ENCODE assay signal across 8 cellular contexts in the genomic region with DNA sequence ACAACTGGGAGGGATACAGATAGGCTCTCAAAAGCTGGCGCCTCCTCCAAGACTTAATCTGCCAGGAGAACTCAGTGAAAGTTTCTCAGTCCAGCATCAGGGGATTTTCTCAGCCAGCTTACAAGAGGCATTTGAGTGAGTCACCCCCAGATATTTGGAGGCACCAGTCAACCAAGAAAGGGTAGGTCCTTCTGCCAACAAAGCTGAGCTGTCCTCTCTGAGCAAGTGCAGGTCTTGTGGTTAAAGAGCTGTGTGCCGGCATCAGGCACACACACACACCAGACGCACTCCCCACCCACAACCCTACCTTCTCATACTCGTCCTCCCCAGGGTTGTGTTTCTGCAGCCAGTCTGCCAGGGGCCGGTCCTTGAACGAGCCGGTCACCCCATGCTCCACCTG. TPM values are rescaled to one million over a fixed set of nuclear protein-coding genes. Genes with fewer than 3 reads are reported as not detected.
DNase-seq lines count a peak whose midpoint lies in the region; ATAC-seq and TF ChIP-seq lines count a peak whose summit lies in the region.

No MANE protein-coding gene starts in this region.

- H3K4me1 ChIP-seq in lung (ENCODE audit: control insufficient read depth in 2 of 2, insufficient read depth in 2 of 2, low read length in 2 of 2) (peaks cover 0 to 9% of the 10 kb centered on the region in 2 donors), MM.1S (ENCODE audit: low read length) (no peaks in the 10 kb centered on the region)

- peak overlapping the region; percentile 3 to 82 for H3K27ac ChIP-seq in lung (ENCODE audit: low read depth in 1 of 2, low read length in 1 of 2)
- no peak overlapping the region for H3K27ac ChIP-seq in MM.1S (ENCODE audit: low read length)

- H3K9me3 ChIP-seq in lung (ENCODE audit: control insufficient read depth in 2 of 2, insufficient read depth in 1 of 2, low read length in 1 of 2) (peaks cover 0 to 2% of the 10 kb centered on the region in 2 donors), MM.1S (replicated peaks; ENCODE audit: insufficient read depth, low read length) (no peaks in the 10 kb centered on the region)

- H3K4me3 ChIP-seq in astrocyte of the cerebellum (ENCODE audit: low read depth, low read length) (no peak overlapping the region), lung (no peak overlapping the region), MM.1S (ENCODE audit: low read length) (no peak overlapping the region)

- H4K20me1 ChIP-seq in MM.1S (ENCODE audit: insufficient read depth, low read length), result no peaks in the 10 kb centered on the region

- H3F3A ChIP-seq in MM.1S (ENCODE audit: insufficient read depth, low read length), result no peaks in the 10 kb centered on the region

- no peak overlapping the region for H2AFZ ChIP-seq in MM.1S (ENCODE audit: low read length)

- H3K79me2 ChIP-seq in MM.1S (ENCODE audit: low read length), result no peaks in the 10 kb centered on the region

- in situ Hi-C loops in astrocyte of the cerebellum (cut with HindIII; ENCODE audit: low sequenced_read_pairs), result no loop called here

- H3K36me3 ChIP-seq in lung (ENCODE audit: control insufficient read depth in 2 of 2, insufficient read depth in 2 of 2, low read length in 2 of 2) (peaks cover 4 to 40% of the 10 kb centered on the region in 2 donors), MM.1S (replicated peaks; ENCODE audit: insufficient read depth, low read length) (no peaks in the 10 kb centered on the region)

- TF ChIP-seq CTCF in astrocyte of the cerebellum (IDR thresholded peaks at IDR 0.05; ENCODE audit: low read depth, low read length, missing control alignments) (no peak), lung (IDR thresholded peaks at IDR 0.05; ENCODE audit: control extremely low read depth, extremely low read depth) (no peak), MM.1S (IDR thresholded peaks at IDR 0.05; ENCODE audit: low read length) (no peak)

- 83 to 89% methylated on average over 7 of the region's 7 CpGs for WGBS in lung, 2 donors

- peak; percentile 8 for DNase-seq in stimulated activated naive CD4-positive, alpha-beta T cell treated with Interleukin-2 at 50 U/mL for 16 hours (lab: John Stamatoyannopoulos, UW)
- DNase-seq in stimulated activated naive CD4-positive, alpha-beta T cell (lab: John Stamatoyannopoulos, UW), result no peak
- DNase-seq in astrocyte of the cerebellum (ENCODE audit: low read depth) (peak; percentile 97), lung (ENCODE audit: low spot score) (no peak), MM.1S (no peak), RPMI8226 (no peak)

- H3K27me3 ChIP-seq in lung (ENCODE audit: control insufficient read depth, insufficient read depth), result no peaks in the 10 kb centered on the region
- H3K27me3 ChIP-seq in MM.1S (replicated peaks; ENCODE audit: insufficient read depth, low read length), result no peaks in the 10 kb centered on the region

- H3K9me2 ChIP-seq in MM.1S (replicated peaks; ENCODE audit: insufficient read depth, low read length), result no peaks in the 10 kb centered on the region

- no peak for ATAC-seq in lung (ENCODE audit: insufficient read depth, low FRiP score)
- ATAC-seq in GM19351 (IDR thresholded peaks at IDR 0.05; ENCODE audit: unreplicated experiment), result no peak
- ATAC-seq in HG02870 (IDR thresholded peaks at IDR 0.05; ENCODE audit: unreplicated experiment), result no peak

- no peak overlapping the region for H3K4me2 ChIP-seq in MM.1S (ENCODE audit: low read depth, low read length)

- H3K9ac ChIP-seq in MM.1S (ENCODE audit: low read length), result no peak overlapping the region

RNA-seq across cellular contexts. Expression of a gene that starts 27.0 kb away (rescaled TPM):
- 10 to 100 TPM; 43.9 to 57.0 TPM for total RNA-seq in lung
- 10 to 100 TPM; 14.6 to 29.8 TPM for polyA plus RNA-seq in lung

RNA-seq across cellular contexts. Expression of a gene that starts 56.0 kb away (rescaled TPM):
- total RNA-seq in lung, result 10 to 100 TPM; 36.9 to 37.6 TPM
- 10 to 100 TPM; 11.9 to 13.2 TPM for polyA plus RNA-seq in lung

Comparison
In these comparisons a context has a peak if more than half of its experiments do, and no peak if none do; other contexts are left out.
1. DNase-seq: peak in stimulated activated naive CD4-positive, alpha-beta T cell treated with Interleukin-2 at 50 U/mL for 16 hours (single experiment) and astrocyte of the cerebellum (single experiment); none in stimulated activated naive CD4-positive, alpha-beta T cell (0 of 6), lung (single experiment), MM.1S (single experiment) and RPMI8226 (single experiment).